ENCODE assay signal across 22 cellular contexts in genomic region chr17:7026471-7027115, GRCh38. TPM values are rescaled to one million over a fixed set of nuclear protein-coding genes. Genes with fewer than 3 reads are reported as not detected.
"Had no signal": no experiment of that assay in that cellular context is flagged by ENCODE, and none has a peak within 500 bp of the region (broad histone marks: within the 10 kb centered on the region; RNA-seq: fewer than 3 reads in every experiment).

No MANE protein-coding gene starts in this region.

- ATAC-seq: activated CD8-positive, alpha-beta T cell treated with anti-CD3 and anti-CD28 coated beads for 36 hours; activated naive CD8-positive, alpha-beta T cell treated with anti-CD3 and anti-CD28 coated beads, Interleukin-2, amount 50 U/mL, for 24 hours; activated T-helper 17 cell treated with anti-CD3 and anti-CD28 coated beads, Interleukin-2, amount 50 U/mL, for 72 hours; gastroesophageal sphincter; T-cell had no signal

- H3K27me3 Mint-ChIP-seq: activated CD8-positive, alpha-beta T cell treated with anti-CD3 and anti-CD28 coated beads for 36 hours; activated T-helper 17 cell treated with anti-CD3 and anti-CD28 coated beads, Interleukin-2, amount 50 U/mL, for 72 hours; T-cell had no signal

- H3K36me3 Mint-ChIP-seq: brain, T-cell, type B pancreatic cell had no signal

- H3K36me3 ChIP-seq: gastroesophageal sphincter, stomach had no signal

- H3K27ac Mint-ChIP-seq: activated CD8-positive, alpha-beta T cell treated with anti-CD3 and anti-CD28 coated beads for 36 hours; activated naive CD8-positive, alpha-beta T cell treated with anti-CD3 and anti-CD28 coated beads, Interleukin-2, amount 50 U/mL, for 24 hours; activated T-helper 17 cell treated with anti-CD3 and anti-CD28 coated beads, Interleukin-2, amount 50 U/mL, for 72 hours; brain; nephron; T-cell; type B pancreatic cell had no signal

- H3K4me3 ChIP-seq: gastroesophageal sphincter, skin epidermis, stomach, testis had no signal

- H3K9me3 ChIP-seq: gastroesophageal sphincter, stomach, testis had no signal

- H3K4me3 Mint-ChIP-seq: activated CD8-positive, alpha-beta T cell treated with anti-CD3 and anti-CD28 coated beads for 36 hours; activated naive CD8-positive, alpha-beta T cell treated with anti-CD3 and anti-CD28 coated beads, Interleukin-2, amount 50 U/mL, for 24 hours; activated T-helper 17 cell treated with anti-CD3 and anti-CD28 coated beads, Interleukin-2, amount 50 U/mL, for 72 hours; brain; nephron; T-cell; type B pancreatic cell had no signal

- H3K27me3 ChIP-seq: testis had no signal

- FAIRE-seq: colon had no signal

- DNase-seq: activated CD4-positive, alpha-beta T cell treated with anti-CD3 and anti-CD28 coated beads for 48 hours; activated CD4-positive, CD25-positive, alpha-beta regulatory T cell; activated CD8-positive, alpha-beta T cell treated with anti-CD3 and anti-CD28 coated beads for 36 hours; activated naive CD4-positive, alpha-beta T cell treated with Interleukin-2 at 50 U/mL for 16 hours; activated naive CD8-positive, alpha-beta T cell treated with anti-CD3 and anti-CD28 coated beads, Interleukin-2, amount 50 U/mL, for 24 hours; activated T-cell treated with anti-CD3 and anti-CD28 coated beads, Interleukin-2, amount 50 U/mL, for 1 hour; anterior cingulate cortex; central memory CD4-positive, alpha-beta T cell; midbrain; occipital lobe; stimulated activated CD4-positive, alpha-beta T cell treated with anti-CD3 and anti-CD28 coated beads, Interleukin-4, amount 100 ng/mL, for 1 hour; stomach; T-cell; testis had no signal

- H3K27ac ChIP-seq: testis had no signal

- H3K9me3 Mint-ChIP-seq: activated CD8-positive, alpha-beta T cell treated with anti-CD3 and anti-CD28 coated beads for 36 hours; activated T-helper 17 cell treated with anti-CD3 and anti-CD28 coated beads, Interleukin-2, amount 50 U/mL, for 72 hours; nephron; T-cell; type B pancreatic cell had no signal

RNA-seq across cellular contexts. Expression of gene SLC16A11, which starts 17.3 kb away (rescaled TPM):
- total RNA-seq: stomach had no signal

RNA-seq across cellular contexts. Expression of gene ALOX12, which starts 30.7 kb away (rescaled TPM):
- total RNA-seq: activated CD8-positive, alpha-beta T cell treated with anti-CD3 and anti-CD28 coated beads for 36 hours; activated T-helper 17 cell treated with anti-CD3 and anti-CD28 coated beads, Interleukin-2, amount 50 U/mL, for 72 hours; lung microvascular endothelial cell; occipital lobe had no signal
